ENCODE assay signal across 16 cellular contexts in the genomic region with DNA sequence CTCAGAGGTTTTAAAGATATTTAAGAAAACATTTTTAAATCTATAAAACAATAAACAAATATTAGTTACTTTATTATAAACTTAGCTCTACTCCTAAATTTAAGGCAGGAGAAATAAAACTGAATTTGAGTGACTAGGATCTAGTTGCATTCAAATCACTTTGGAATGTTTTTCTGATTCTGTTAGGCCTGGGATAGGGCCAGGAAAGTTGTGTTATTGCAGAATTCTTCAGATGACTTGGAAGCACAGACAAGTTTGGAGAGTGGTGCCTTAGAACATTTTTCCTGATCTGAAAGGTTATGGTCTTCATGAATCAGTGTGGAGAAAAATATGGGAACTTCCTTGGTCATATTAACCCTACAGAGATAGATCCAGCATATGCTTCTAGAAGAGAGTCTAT.
DNase-seq lines count a peak whose midpoint lies in the region; ATAC-seq lines count a peak whose summit lies in the region.
"Had no signal": no experiment of that assay in that cellular context is flagged by ENCODE, and none has a peak within 500 bp of the region (broad histone marks: within the 10 kb centered on the region; RNA-seq: fewer than 3 reads in every experiment).

No MANE protein-coding gene starts in this region.

- H3K9me3 ChIP-seq in adipocyte (ENCODE audit: control insufficient read depth, low read length), result no peaks in the 10 kb centered on the region

- H3K9ac ChIP-seq in adipocyte (ENCODE audit: low read length), result peak overlapping the region; percentile 9

- peaks cover 38% of the 10 kb centered on the region for H3K4me1 ChIP-seq in adipocyte (ENCODE audit: control insufficient read depth, insufficient read depth, low read length)

- peak overlapping the region; percentile 7 for H3K4me3 ChIP-seq in adipocyte (ENCODE audit: low read length)
- H3K4me3 ChIP-seq: GM12878, K562 had no signal

- DNase-seq in adipocyte (ENCODE audit: low read depth) (peak; percentile 84), dedifferentiated amniotic fluid mesenchymal stem cell (ENCODE audit: extremely low spot score) (peak; percentile 66), iris pigment epithelial cell (ENCODE audit: low read depth) (peak; percentile 28), superior temporal gyrus (ENCODE audit: extremely low spot score) (no peak), NCI-H1092 (lab: John Stamatoyannopoulos, UW) (no peak), NK-92 (lab: John Stamatoyannopoulos, UW; ENCODE audit: unreplicated experiment) (no peak)
- DNase-seq: CD4-positive, alpha-beta memory T cell; DMS79 treated with DMSO at 0.1 percent for 48 hours; NCI-H1417 treated with DMSO at 0.1 percent for 48 hours; NCI-H1930; NCI-H526 treated with DMSO at 0.1 percent for 48 hours; NK-92 treated with Interleukin-12 subunit alpha and Interleukin-12 subunit beta, amount 100 ng/mL, for 24 hours; SHP77 treated with DMSO at 0.1 percent for 48 hours had no signal

- no peak for ATAC-seq in GM21381 (IDR thresholded peaks at IDR 0.05; ENCODE audit: unreplicated experiment)
- ATAC-seq: GM12878, K562 had no signal

- no peaks in the 10 kb centered on the region for H3K36me3 ChIP-seq in adipocyte (ENCODE audit: control insufficient read depth, insufficient read depth, low read length, severe bottlenecking)

- no peaks in the 10 kb centered on the region for H3K27me3 ChIP-seq in adipocyte (replicated peaks; ENCODE audit: control insufficient read depth, insufficient read depth, low read length)

Comparison
In these comparisons a context has a peak if more than half of its experiments do, and no peak if none do; other contexts are left out.
1. DNase-seq: peak in adipocyte (single experiment), dedifferentiated amniotic fluid mesenchymal stem cell (single experiment) and iris pigment epithelial cell (single experiment); none in superior temporal gyrus (single experiment), NCI-H1092 (single experiment) and NK-92 (single experiment).